In genomic region chr5:57594436-57594835, GRCh38 we compare ENCODE assay signal across 29 cellular contexts.
"Had no signal": no experiment of that assay in that cellular context is flagged by ENCODE, and none has a peak within 500 bp of the region (broad histone marks: within the 10 kb centered on the region; RNA-seq: fewer than 3 reads in every experiment).

No MANE protein-coding gene starts in this region.

- H3K27me3 ChIP-seq: ascending aorta, breast epithelium, cardiac muscle cell, dorsolateral prefrontal cortex, gastrocnemius medialis, heart right ventricle had no signal

- ATAC-seq: activated naive CD4-positive, alpha-beta T cell treated with anti-CD3 and anti-CD28 coated beads, Interleukin-2, amount 50 U/mL, for 72 hours; activated T-cell treated with anti-CD3 and anti-CD28 coated beads, Interleukin-2, amount 50 U/mL, for 72 hours; esophagus mucosa; gastrocnemius medialis; heart right ventricle; WTC11 had no signal

- H3K4me1 ChIP-seq: ascending aorta, breast epithelium had no signal

- DNase-seq: activated CD4-positive, alpha-beta memory T cell treated with anti-CD3 and anti-CD28 coated beads, Interleukin-2, amount 10 ng/mL, durations not matched to agents 7 days and 5 days; activated CD4-positive, alpha-beta T cell treated with anti-CD3 and anti-CD28 coated beads for 1 hour; activated CD4-positive, alpha-beta T cell treated with anti-CD3 and anti-CD28 coated beads for 4 hours; activated CD4-positive, alpha-beta T cell treated with anti-CD3 and anti-CD28 coated beads, Interleukin-2, amount 10 ng/mL, durations not matched to agents 7 days and 5 days; activated CD4-positive, alpha-beta T cell treated with anti-CD3 and anti-CD28 coated beads, Interleukin-2, amount 50 U/mL, for 4 hours; activated CD8-positive, alpha-beta memory T cell treated with anti-CD3 and anti-CD28 coated beads, Interleukin-2, amount 50 U/mL, for 48 hours; activated gamma-delta T cell; activated naive CD4-positive, alpha-beta T cell; activated naive CD4-positive, alpha-beta T cell treated with anti-CD3 and anti-CD28 coated beads, Interleukin-2, amount 10 ng/mL, durations not matched to agents 7 days and 5 days; activated naive CD8-positive, alpha-beta T cell treated with anti-CD3 and anti-CD28 coated beads, Interleukin-2, amount 10 ng/mL, durations not matched to agents 7 days and 5 days; activated T-cell treated with anti-CD3 and anti-CD28 coated beads for 4 hours; activated T-cell treated with anti-CD3 and anti-CD28 coated beads, Interleukin-2, amount 50 U/mL, for 24 hours; activated T-cell treated with anti-CD3 and anti-CD28 coated beads, Interleukin-2, amount 50 U/mL, for 72 hours; central memory CD4-positive, alpha-beta T cell; dorsolateral prefrontal cortex; effector memory CD4-positive, alpha-beta T cell; endodermal cell; foreskin fibroblast; gastrocnemius medialis; glutamatergic neuron; heart right ventricle; T-helper 2 cell had no signal

- H3K9me3 ChIP-seq: ascending aorta, breast epithelium, gastrocnemius medialis, heart right ventricle had no signal

- H3K27ac ChIP-seq: ascending aorta, breast epithelium, cardiac muscle cell, coronary artery, dorsolateral prefrontal cortex, gastrocnemius medialis, heart right ventricle had no signal

- H3K36me3 ChIP-seq: ascending aorta, breast epithelium, cardiac muscle cell, gastrocnemius medialis, heart right ventricle had no signal

- H3K4me3 ChIP-seq: ascending aorta, breast epithelium, cardiac muscle cell, coronary artery, dorsolateral prefrontal cortex, gastrocnemius medialis, heart right ventricle had no signal
